Comparison of ENCODE assay signal across 17 cellular contexts in the genomic region with DNA sequence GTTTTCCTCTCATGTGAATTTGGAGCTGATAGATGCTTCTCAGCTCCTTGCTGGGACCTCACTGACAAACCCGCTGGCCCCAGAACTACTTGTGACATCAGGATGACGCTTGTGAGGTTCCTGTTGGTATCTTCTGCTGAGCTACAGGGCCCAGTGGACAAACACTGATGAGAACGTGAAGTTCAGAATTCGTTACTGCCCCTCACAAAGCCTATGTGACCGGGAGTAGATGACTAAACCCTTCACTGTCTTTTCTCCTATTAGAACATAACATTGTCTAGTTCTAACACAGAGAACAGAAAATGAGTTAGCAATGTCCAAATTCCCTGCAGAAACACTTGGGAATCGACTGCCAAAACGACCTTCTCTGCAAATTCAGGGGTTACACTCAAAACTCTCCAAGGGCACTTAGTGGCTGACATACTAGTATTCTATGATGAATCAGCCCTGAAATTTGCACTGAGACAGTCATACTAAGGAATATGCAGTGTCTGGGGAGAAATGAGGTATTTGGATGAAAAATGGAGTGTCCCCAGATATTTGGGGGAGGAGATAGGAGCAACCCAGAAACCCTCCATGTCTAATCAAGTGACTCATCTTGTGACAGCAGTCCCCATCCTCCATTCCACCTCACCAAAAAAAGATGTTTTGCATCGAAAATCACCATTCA.
A peak's percentile ranks its signal among the peaks of the same experiment; 100 is the strongest.
DNase-seq lines count a peak whose midpoint lies in the region; FAIRE-seq and TF ChIP-seq lines count a peak whose summit lies in the region.
"Had no signal": no experiment of that assay in that cellular context is flagged by ENCODE, and none has a peak within 500 bp of the region (broad histone marks: within the 10 kb centered on the region; RNA-seq: fewer than 3 reads in every experiment).

No MANE protein-coding gene starts in this region.

- DNase-seq in AG20443 (ENCODE audit: low spot score) (peak; percentile 82), SK-N-SH (no peak), fibroblast of peridontal ligament (ENCODE audit: extremely low read depth) (peak; percentile 80), non-pigmented ciliary epithelial cell (ENCODE audit: low read depth) (peak; percentile 28), HTR-8/SVneo (ENCODE audit: insufficient read length, low spot score) (no peak), GDM1 (lab: John Stamatoyannopoulos, UW) (no peak), NCI-H2171 treated with DMSO at 0.1 percent for 48 hours (lab: John Stamatoyannopoulos, UW) (no peak), activated T-cell treated with anti-CD3 and anti-CD28 coated beads for 4 hours (no peak)
- DNase-seq: activated naive CD4-positive, alpha-beta T cell treated with anti-CD3 and anti-CD28 coated beads for 36 hours; DMS153; midbrain; NCI-H1048; occipital lobe; stimulated activated CD4-positive, alpha-beta T cell treated with anti-CD3 and anti-CD28 coated beads, Interleukin-15, amount 100 ng/mL, for 24 hours had no signal

- no peak for FAIRE-seq in HTR-8/SVneo (lab: Jason Lieb, UNC)
- FAIRE-seq: colon, HepG2 had no signal

- H3K9me3 ChIP-seq in SK-N-SH = no peaks in the 10 kb centered on the region
- H3K9me3 ChIP-seq: thoracic aorta had no signal

- H3K79me2 ChIP-seq in SK-N-SH (ENCODE audit: insufficient read depth) = no peaks in the 10 kb centered on the region

- H3F3A ChIP-seq in SK-N-SH (replicated peaks; ENCODE audit: insufficient read depth) = peaks cover 2% of the 10 kb centered on the region

- POLR2A ChIA-PET in SK-N-SH (lab: Yijun Ruan, JAX) = no interaction called here

- 92% methylated on average over 8 of the region's 8 CpGs for WGBS in SK-N-SH (ENCODE audit: low lambda C conversion rate)

- CTCF ChIA-PET in SK-N-SH (lab: Yijun Ruan, JAX) = interaction anchor here (1.2 kb wide), 1 partner anchor 28 kb away, joined by 3 read pairs; no protein-coding TSS in a partner anchor

- TF ChIP-seq EP300 in SK-N-SH (IDR thresholded peaks at IDR 0.05; ENCODE audit: borderline replicate concordance in 1 of 2, low read depth in 1 of 2, low read length in 1 of 2) = 0 out of 4 replicates have a peak, but pooled peaks of 1 of the 2 experiments have one; percentile 19

- no peaks in the 10 kb centered on the region for H3K27me3 ChIP-seq in SK-N-SH (ENCODE audit: insufficient read depth)

- H2AFZ ChIP-seq in SK-N-SH (ENCODE audit: low read depth) = no peak overlapping the region

- no peak overlapping the region for H3K4me3 ChIP-seq in SK-N-SH (ENCODE audit: low read depth in 2 of 2, low read length in 1 of 2)
- H3K4me3 ChIP-seq: thoracic aorta had no signal

- no peak overlapping the region for H3K4me2 ChIP-seq in SK-N-SH

- TF ChIP-seq RAD21 in SK-N-SH (IDR thresholded peaks at IDR 0.05; ENCODE audit: low read length) = no peak

- H3K4me1 ChIP-seq in SK-N-SH (ENCODE audit: control insufficient read depth in 1 of 2, insufficient read depth in 2 of 2, low read depth in 1 of 2, low read length in 1 of 2) = peaks cover 0 to under 1% of the 10 kb centered on the region in 2 experiments; a peak in 2 of 4 replicates

- H3K27ac ChIP-seq in SK-N-SH (ENCODE audit: low read depth in 2 of 2, low read length in 1 of 2) = no peak overlapping the region
- H3K27ac ChIP-seq: thoracic aorta had no signal

- H3K9ac ChIP-seq in SK-N-SH = no peak overlapping the region

- no peaks in the 10 kb centered on the region for H3K9me2 ChIP-seq in SK-N-SH

- H3K36me3 ChIP-seq in SK-N-SH (replicated peaks in 1 of 2; ENCODE audit: control insufficient read depth in 1 of 2, insufficient read depth in 2 of 2, low read length in 1 of 2) = peaks cover 0 to 2% of the 10 kb centered on the region in 2 experiments
- H3K36me3 ChIP-seq: thoracic aorta had no signal

- TF ChIP-seq CTCF in SK-N-SH (IDR thresholded peaks at IDR 0.05) = no peak

- no peaks in the 10 kb centered on the region for H4K20me1 ChIP-seq in SK-N-SH (ENCODE audit: insufficient read depth)

TF ChIP-seq in SK-N-SH, 30 proteins besides CTCF, POLR2A, EP300 and RAD21:
- TF ChIP-seq TCF12 (IDR thresholded peaks at IDR 0.05) = no peak
- no peak for TF ChIP-seq NRF1 (IDR thresholded peaks at IDR 0.05; ENCODE audit: low read depth, low read length)
- TF ChIP-seq PBX3 (IDR thresholded peaks at IDR 0.05) = peak; percentile 33
- peak; percentile 40; the same call in 1 of the 2 replicates for TF ChIP-seq JUND (IDR thresholded peaks at IDR 0.05)
- TF ChIP-seq FOSL2 (IDR thresholded peaks at IDR 0.05; ENCODE audit: borderline replicate concordance, low read depth) = peak; percentile 55; the same call in 1 of the 2 replicates
- TF ChIP-seq, protein P1, sequence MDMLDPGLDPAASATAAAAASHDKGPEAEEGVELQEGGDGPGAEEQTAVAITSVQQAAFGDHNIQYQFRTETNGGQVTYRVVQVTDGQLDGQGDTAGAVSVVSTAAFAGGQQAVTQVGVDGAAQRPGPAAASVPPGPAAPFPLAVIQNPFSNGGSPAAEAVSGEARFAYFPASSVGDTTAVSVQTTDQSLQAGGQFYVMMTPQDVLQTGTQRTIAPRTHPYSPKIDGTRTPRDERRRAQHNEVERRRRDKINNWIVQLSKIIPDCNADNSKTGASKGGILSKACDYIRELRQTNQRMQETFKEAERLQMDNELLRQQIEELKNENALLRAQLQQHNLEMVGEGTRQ (IDR thresholded peaks at IDR 0.05; ENCODE audit: borderline replicate concordance, low read depth, low read length) = no peak
- TF ChIP-seq IRF3 (IDR thresholded peaks at IDR 0.05; ENCODE audit: low read depth, low read length) = no peak

Comparison
In these comparisons a context has a peak if more than half of its experiments do, and no peak if none do; other contexts are left out.
1. DNase-seq: peak in AG20443 (single experiment), fibroblast of peridontal ligament (single experiment) and non-pigmented ciliary epithelial cell (single experiment); none in SK-N-SH (single experiment), HTR-8/SVneo (single experiment), GDM1 (single experiment), NCI-H2171 treated with DMSO at 0.1 percent for 48 hours (single experiment) and activated T-cell treated with anti-CD3 and anti-CD28 coated beads for 4 hours (single experiment).